ENCODE assay signal across 22 cellular contexts in the genomic region with DNA sequence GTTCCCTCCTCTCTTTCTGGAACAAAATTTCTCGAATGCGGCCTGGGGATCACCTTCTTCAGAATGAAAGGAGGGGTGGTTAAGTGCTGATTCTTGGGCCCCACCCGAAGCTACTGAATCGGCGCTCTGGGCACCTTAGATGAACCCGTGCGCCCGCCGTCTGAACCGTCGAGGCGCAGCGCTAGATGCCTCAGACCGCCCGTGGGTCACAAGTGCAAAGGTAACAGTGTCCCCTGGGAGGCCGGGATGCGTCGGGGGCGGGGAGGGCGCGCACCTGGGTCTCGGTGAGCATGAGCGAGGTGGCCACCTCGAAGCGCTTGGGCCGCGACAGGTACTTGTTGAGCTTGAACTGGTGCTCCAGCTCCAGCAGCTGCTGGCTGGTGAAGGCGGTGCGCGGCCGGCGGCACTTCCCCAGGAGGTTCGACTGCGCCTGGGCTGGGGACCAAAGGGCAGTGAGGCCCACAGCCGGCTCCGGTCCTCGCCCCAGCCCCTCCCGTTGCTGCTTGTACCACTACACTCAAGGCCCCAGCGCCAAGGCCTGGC. TPM values are rescaled to one million over a fixed set of nuclear protein-coding genes. Genes with fewer than 3 reads are reported as not detected.
A peak's percentile ranks its signal among the peaks of the same experiment; 100 is the strongest.
DNase-seq lines count a peak whose midpoint lies in the region; ATAC-seq, FAIRE-seq and TF ChIP-seq lines count a peak whose summit lies in the region.
"Had no signal": no experiment of that assay in that cellular context is flagged by ENCODE, and none has a peak within 500 bp of the region (broad histone marks: within the 10 kb centered on the region; RNA-seq: fewer than 3 reads in every experiment).

No MANE protein-coding gene starts in this region.

- H3K27me3 ChIP-seq in Peyer's patch (peaks cover 0 to 39% of the 10 kb centered on the region in 2 donors), pancreas (no peaks in the 10 kb centered on the region)

- H3K27ac ChIP-seq in Peyer's patch (peak overlapping the region in 3 of 4 donors; percentile 74 to 90 (median 83)), pancreas (peak overlapping the region; percentile 57 to 90 (median 68))
- H3K27ac ChIP-seq: tibial artery had no signal

- 53 to 63% methylated on average over 39 of the region's 39 CpGs for WGBS in pancreas, 2 donors

- H3K4me3 ChIP-seq in GM08714 (ENCODE audit: low read length) (peak overlapping the region; percentile 70; the same call in 1 of the 2 replicates), Peyer's patch (peak overlapping the region in 2 of 4 donors; percentile 29 to 71), pancreas (peak overlapping the region in 3 of 4 donors; percentile 49 to 84 (median 80))
- H3K4me3 ChIP-seq: tibial artery had no signal

- intact Hi-C loops in pancreas (cut with DNase I), result loop anchor here in 1 of 3 donors (10.0 kb wide), 1 partner anchor 129 kb away; the partner anchor contains the start of gene UBE3C

- peak in 1 of 2 donors; percentile 41 for TF ChIP-seq POLR2A in Peyer's patch (IDR thresholded peaks at IDR 0.05)

- no peak for FAIRE-seq in pancreas (lab: Jason Lieb, UNC)
- FAIRE-seq: H54, keratinocyte had no signal

- TF ChIP-seq CTCF in Peyer's patch (IDR thresholded peaks at IDR 0.05), result no peak
- TF ChIP-seq CTCF in pancreas (IDR thresholded peaks at IDR 0.05), result no peak

- peaks cover 0 to 59% (median 8%) of the 10 kb centered on the region in 4 donors for H3K4me1 ChIP-seq in Peyer's patch
- peaks cover 0 to 4% (median 0%) of the 10 kb centered on the region in 3 donors for H3K4me1 ChIP-seq in pancreas

- ATAC-seq in pancreas (no peak), GM21529 (IDR thresholded peaks at IDR 0.05; ENCODE audit: unreplicated experiment) (no peak)
- ATAC-seq: activated CD4-positive, CD25-positive, alpha-beta regulatory T cell treated with anti-CD3 and anti-CD28 coated beads, Interleukin-2, amount 50 U/mL, for 24 hours; activated naive CD8-positive, alpha-beta T cell treated with anti-CD3 and anti-CD28 coated beads, Interleukin-2, amount 50 U/mL, for 24 hours; naive thymus-derived CD4-positive, alpha-beta T cell had no signal

- no peaks in the 10 kb centered on the region for H3K36me3 ChIP-seq in Peyer's patch
- H3K36me3 ChIP-seq in pancreas, result no peaks in the 10 kb centered on the region
- H3K36me3 ChIP-seq: tibial artery had no signal

- DNase-seq in Peyer's patch (peak in 2 of 3 donors; percentile 86 to 87), epidermal melanocyte (ENCODE audit: insufficient read length, low spot score) (peak; percentile 12), pancreas (peak in 3 of 6 donors; percentile 15 to 75 (median 31)), D341Med (ENCODE audit: low spot score) (no peak), NCI-H69 (lab: John Stamatoyannopoulos, UW) (no peak)
- DNase-seq: activated naive CD8-positive, alpha-beta T cell treated with anti-CD3 and anti-CD28 coated beads, Interleukin-2, amount 50 U/mL, for 24 hours; CD4-positive, alpha-beta memory T cell; cortex of kidney; mammary epithelial cell; NCI-H1105 treated with DMSO at 0.1 percent for 48 hours; NCI-H524; RPMI8226; stimulated activated CD4-positive, alpha-beta T cell treated with anti-CD3 and anti-CD28 coated beads, Interleukin-2, amount 100 ng/mL, for 24 hours; stimulated activated naive CD4-positive, alpha-beta T cell; T-helper 9 cell had no signal

- H3K9me3 ChIP-seq in Peyer's patch, result no peaks in the 10 kb centered on the region
- no peaks in the 10 kb centered on the region for H3K9me3 ChIP-seq in pancreas
- H3K9me3 ChIP-seq: tibial artery had no signal

RNA-seq across cellular contexts. Expression of gene MNX1, which starts 4.2 kb away (rescaled TPM):
- 10 to 100 TPM in 3 of 4 donors, 1 to 10 TPM in 1; 7.4 to 41.9 (median 16.9) TPM for total RNA-seq in Peyer's patch
- total RNA-seq in pancreas, result 10 to 100 TPM; 15.6 to 33.8 (median 21.9) TPM
- 10 to 100 TPM; 21.0 to 47.3 TPM for polyA plus RNA-seq in pancreas
- total RNA-seq: CD4-positive, alpha-beta memory T cell; naive thymus-derived CD4-positive, alpha-beta T cell had no signal
- polyA plus RNA-seq: CD4-positive, alpha-beta memory T cell; keratinocyte; naive thymus-derived CD4-positive, alpha-beta T cell had no signal

RNA-seq across cellular contexts. Expression of gene NOM1, which starts 56.8 kb away (rescaled TPM):
- total RNA-seq in Peyer's patch (10 to 100 TPM in 3 of 4 donors, 1 to 10 TPM in 1; 8.1 to 77.6 (median 26.7) TPM), pancreas (10 to 100 TPM in 1 of 6 donors, 1 to 10 TPM in 5; 7.2 to 12.9 (median 8.7) TPM)
- 10 to 100 TPM in 1 of 2 donors, 1 to 10 TPM in 1; 8.5 to 11.1 TPM for polyA plus RNA-seq in pancreas

Comparison
In these comparisons a context has a peak if more than half of its experiments do, and no peak if none do; other contexts are left out.
1. DNase-seq: peak in Peyer's patch (2 of 3) and epidermal melanocyte (single experiment); none in D341Med (single experiment) and NCI-H69 (single experiment).